8 cellular contexts compared by ENCODE assay signal in genomic region chr7:129502708-129503685, GRCh38. TPM values are rescaled to one million over a fixed set of nuclear protein-coding genes. Genes with fewer than 3 reads are reported as not detected.
DNase-seq lines count a peak whose midpoint lies in the region; ATAC-seq and TF ChIP-seq lines count a peak whose summit lies in the region.

No MANE protein-coding gene starts in this region.

- H4K20me1 ChIP-seq in OCI-LY7 (ENCODE audit: insufficient read depth, low read length), result no peaks in the 10 kb centered on the region
- no peaks in the 10 kb centered on the region for H4K20me1 ChIP-seq in mammary epithelial cell (ENCODE audit: insufficient read depth, low read length)

- no peak overlapping the region for H3K9ac ChIP-seq in mammary epithelial cell (ENCODE audit: insufficient read depth, low read length)

- no peaks in the 10 kb centered on the region for H3K9me3 ChIP-seq in CD8-positive, alpha-beta T cell (ENCODE audit: low read length)
- H3K9me3 ChIP-seq in OCI-LY7 (ENCODE audit: low read length) (no peaks in the 10 kb centered on the region), mammary epithelial cell (replicated peaks; ENCODE audit: insufficient read depth, low read length) (no peaks in the 10 kb centered on the region), tibial nerve (no peaks in the 10 kb centered on the region)

- H3K4me2 ChIP-seq in OCI-LY7 (ENCODE audit: low read length) (peak overlapping the region; percentile 76), mammary epithelial cell (ENCODE audit: insufficient read depth, low read depth, low read length) (peak overlapping the region; percentile 93)

- peaks cover 13% of the 10 kb centered on the region for H3K4me1 ChIP-seq in CD8-positive, alpha-beta T cell (ENCODE audit: insufficient read depth, low read length)
- H3K4me1 ChIP-seq in OCI-LY7 (ENCODE audit: insufficient read depth, low read length, poor library complexity, severe bottlenecking) (peaks cover 8% of the 10 kb centered on the region), mammary epithelial cell (ENCODE audit: insufficient read depth, low read length) (peaks cover 7% of the 10 kb centered on the region), tibial nerve (peaks cover 0 to 14% (median 3%) of the 10 kb centered on the region in 4 donors)

- H3K36me3 ChIP-seq in CD8-positive, alpha-beta T cell (ENCODE audit: insufficient read depth, low read length), result no peaks in the 10 kb centered on the region
- H3K36me3 ChIP-seq in OCI-LY7 (ENCODE audit: insufficient read depth, low read length) (no peaks in the 10 kb centered on the region), mammary epithelial cell (ENCODE audit: insufficient read depth, low read length) (no peaks in the 10 kb centered on the region), tibial nerve (no peaks in the 10 kb centered on the region)

- no TSS peak for BruUV-seq in OCI-LY7 (replicated peaks; lab: Mats Ljungman, UMichigan)
- BruUV-seq in mammary epithelial cell (replicated peaks; lab: Mats Ljungman, UMichigan), result no TSS peak

- no peaks in the 10 kb centered on the region for H3K27me3 ChIP-seq in CD8-positive, alpha-beta T cell (ENCODE audit: insufficient read depth, low read length)
- H3K27me3 ChIP-seq in mammary epithelial cell (ENCODE audit: insufficient read depth, low read length), result no peaks in the 10 kb centered on the region
- H3K27me3 ChIP-seq in tibial nerve, result peaks cover 0 to 17% of the 10 kb centered on the region in 2 donors

- H3K9me3 Mint-ChIP-seq in CD8-positive, alpha-beta T cell, result no peaks in the 10 kb centered on the region

- H3K79me2 ChIP-seq in OCI-LY7 (ENCODE audit: insufficient read depth, low read depth, low read length), result no peaks in the 10 kb centered on the region
- no peaks in the 10 kb centered on the region for H3K79me2 ChIP-seq in mammary epithelial cell (ENCODE audit: insufficient read depth, low read length)

- WGBS in mammary epithelial cell (ENCODE audit: low coverage, missing lambda C conversion rate), result 45% methylated on average over 14 of the region's 58 CpGs
- 16 to 20% methylated on average over 45 to 49 of the region's 58 CpGs for WGBS in lower leg skin, 2 donors
- WGBS in tibial nerve, 2 donors, result 11 to 15% methylated on average over 40 to 55 of the region's 58 CpGs

- CTCF ChIA-PET in CD8-positive, alpha-beta T cell (lab: Charles Lee), result interaction anchor here (1.0 kb wide), 1 partner anchor 158 kb away, joined by 3 read pairs; no protein-coding TSS in a partner anchor
- CTCF ChIA-PET in OCI-LY7 (lab: Charles Lee; ENCODE audit: unreplicated experiment), result interaction anchor here (0.6 kb wide), 1 partner anchor 11 kb away, joined by 3 read pairs; no protein-coding TSS in a partner anchor
- CTCF ChIA-PET in mammary epithelial cell (lab: Charles Lee; ENCODE audit: low non-redundant PET), result no interaction called here

- TF ChIP-seq EP300 in tibial nerve (IDR thresholded peaks at IDR 0.05), result no peak

- DNase-seq in CD8-positive, alpha-beta T cell, result peak in 3 of 7 experiments; percentile 19 to 50 (median 38)
- DNase-seq in OCI-LY7 (ENCODE audit: low spot score), result no peak
- no peak for DNase-seq in mammary epithelial cell
- peak in 1 of 2 donors; percentile 83 for DNase-seq in lower leg skin (ENCODE audit: low spot score in 2 of 2)
- no peak for DNase-seq in tibial nerve (ENCODE audit: low spot score in 2 of 2)
- no peak for DNase-seq in CD1c-positive myeloid dendritic cell (ENCODE audit: extremely low spot score)
- DNase-seq in NCI-H1105 treated with DMSO at 0.1 percent for 48 hours (lab: John Stamatoyannopoulos, UW), result no peak

- POLR2A ChIA-PET in CD8-positive, alpha-beta T cell (lab: Charles Lee), result interaction anchor here (0.6 to 3.0 kb wide), 3 partner anchors 100 to 714 kb away, joined by 3 to 8 read pairs (median 3); partner anchors contain the start of gene NRF1
- POLR2A ChIA-PET in OCI-LY7 (lab: Charles Lee), result interaction anchor here (1.3 kb wide), 1 partner anchor 69 kb away, joined by 3 read pairs; the partner anchor contains the start of gene STRIP2

- H3K4me1 Mint-ChIP-seq in CD8-positive, alpha-beta T cell (ENCODE audit: low read depth), result peaks cover 17% of the 10 kb centered on the region

- H3K27ac ChIP-seq in CD8-positive, alpha-beta T cell (ENCODE audit: low read depth, low read length), result peak overlapping the region; percentile 64
- H3K27ac ChIP-seq in OCI-LY7 (ENCODE audit: low read depth, low read length, poor library complexity, severe bottlenecking), result no peak overlapping the region
- no peak overlapping the region for H3K27ac ChIP-seq in mammary epithelial cell (ENCODE audit: insufficient read depth, low read depth, low read length)
- no peak overlapping the region for H3K27ac ChIP-seq in tibial nerve

- dilution Hi-C loops in mammary epithelial cell (cut with HindIII; ENCODE audit: low sequenced_read_pairs), result no loop called here

- H3K36me3 Mint-ChIP-seq in CD8-positive, alpha-beta T cell, result no peaks in the 10 kb centered on the region

- TF ChIP-seq POLR2A in lower leg skin (IDR thresholded peaks at IDR 0.05), result no peak
- no peak for TF ChIP-seq POLR2A in tibial nerve (IDR thresholded peaks at IDR 0.05)

- TF ChIP-seq CTCF in CD8-positive, alpha-beta T cell (IDR thresholded peaks at IDR 0.05), result no peak
- TF ChIP-seq CTCF in OCI-LY7 (conservative IDR thresholded peaks at IDR 0.05; ENCODE audit: low read length) (no peak), mammary epithelial cell (conservative IDR thresholded peaks at IDR 0.05 in 1 of 2, IDR thresholded peaks at IDR 0.05 in 1 of 2; ENCODE audit: extremely low read depth in 1 of 2, insufficient read depth in 1 of 2, low read depth in 1 of 2, low read length in 2 of 2) (peak in 1 of 2 donors; percentile 9), lower leg skin (IDR thresholded peaks at IDR 0.05) (no peak), tibial nerve (IDR thresholded peaks at IDR 0.05) (no peak)

- peak overlapping the region; percentile 30 for H3K27ac Mint-ChIP-seq in CD8-positive, alpha-beta T cell

- ATAC-seq in CD8-positive, alpha-beta T cell, result no peak
- ATAC-seq in GM21737 (IDR thresholded peaks at IDR 0.05; ENCODE audit: unreplicated experiment), result peak; percentile 12

- H3K27me3 Mint-ChIP-seq in CD8-positive, alpha-beta T cell (ENCODE audit: low read depth), result no peaks in the 10 kb centered on the region

- intact Hi-C loops in CD8-positive, alpha-beta T cell (cut with DNase I, micrococcal nuclease), result loop anchor here (1.0 to 10.0 kb wide), 7 partner anchors 68 to 1164 kb away; partner anchors contain the start of genes STRIP2 (in 2 of the 2), AHCYL2 (in 1 of the 2), COPG2 (in 1 of the 2) and NRF1 (in 1 of the 2)
- intact Hi-C loops in OCI-LY7 (cut with micrococcal nuclease; ENCODE audit: unreplicated experiment), result no loop called here
- intact Hi-C loops in mammary epithelial cell (cut with micrococcal nuclease), result loop anchor here (1.0 to 5.0 kb wide), 3 partner anchors 94 to 324 kb away; no protein-coding TSS in a partner anchor
- intact Hi-C loops in lower leg skin (cut with DNase I; ENCODE audit: low total_unique reads), result no loop called here

- in situ Hi-C loops in mammary epithelial cell (cut with MboI; ENCODE audit: low sequenced_read_pairs in 2 of 2), result loop anchor here in 1 of 2 donors (10.0 kb wide), 1 partner anchor 132 kb away; no protein-coding TSS in a partner anchor

- H3K4me3 ChIP-seq in CD8-positive, alpha-beta T cell (ENCODE audit: low read depth, low read length), result peak overlapping the region; percentile 70
- H3K4me3 ChIP-seq in OCI-LY7 (ENCODE audit: low read depth, low read length, poor library complexity, severe bottlenecking) (peak overlapping the region; percentile 63), mammary epithelial cell (replicated peaks in 1 of 3; ENCODE audit: insufficient read depth in 1 of 3, low read depth in 2 of 3, low read length in 3 of 3) (peak overlapping the region; percentile 52 to 61 (median 53)), lower leg skin (ENCODE audit: low read depth, poor library complexity, severe bottlenecking) (peak overlapping the region; percentile 44), tibial nerve (peak overlapping the region; percentile 40 to 71 (median 47))

- peak overlapping the region; percentile 79 for H3K4me3 Mint-ChIP-seq in CD8-positive, alpha-beta T cell

- no peaks in the 10 kb centered on the region for H3K9me2 ChIP-seq in OCI-LY7 (ENCODE audit: insufficient read depth, low read length)

- peak overlapping the region; percentile 40 for H2AFZ ChIP-seq in OCI-LY7 (ENCODE audit: low read length)
- peak overlapping the region; percentile 91 for H2AFZ ChIP-seq in mammary epithelial cell (ENCODE audit: low read depth, low read length)

RNA-seq across cellular contexts. Expression of gene SMKR1, which starts 0.7 kb away (rescaled TPM):
- total RNA-seq in CD8-positive, alpha-beta T cell, result under 1 TPM; 0.56 to 0.68 TPM
- total RNA-seq in OCI-LY7 (2014; rRNA removed; shearing (Covaris generic)), result not detected in 2 replicates
- total RNA-seq in OCI-LY7 (2022) (not detected in 2 replicates), mammary epithelial cell (under 1 TPM in 1 of 2 donors, not detected in 1; 0.80 TPM), lower leg skin (under 1 TPM in 2 of 4 donors, not detected in 2; 0.32 to 0.42 TPM), tibial nerve (1 to 10 TPM in 1 of 4 donors, not detected in 3; 1.2 TPM)
- 0.86 TPM for polyA plus RNA-seq in mammary epithelial cell
- not detected for polyA minus RNA-seq in mammary epithelial cell

Comparison
In these comparisons a context has a peak if more than half of its experiments do, and no peak if none do; other contexts are left out.
1. intact Hi-C loops: an anchor here in CD8-positive, alpha-beta T cell (1.0 to 10.0 kb wide) and mammary epithelial cell (1.0 to 5.0 kb wide); none called in OCI-LY7 and lower leg skin.